Comparison of ENCODE assay signal across 1 cellular context in the genomic region with DNA sequence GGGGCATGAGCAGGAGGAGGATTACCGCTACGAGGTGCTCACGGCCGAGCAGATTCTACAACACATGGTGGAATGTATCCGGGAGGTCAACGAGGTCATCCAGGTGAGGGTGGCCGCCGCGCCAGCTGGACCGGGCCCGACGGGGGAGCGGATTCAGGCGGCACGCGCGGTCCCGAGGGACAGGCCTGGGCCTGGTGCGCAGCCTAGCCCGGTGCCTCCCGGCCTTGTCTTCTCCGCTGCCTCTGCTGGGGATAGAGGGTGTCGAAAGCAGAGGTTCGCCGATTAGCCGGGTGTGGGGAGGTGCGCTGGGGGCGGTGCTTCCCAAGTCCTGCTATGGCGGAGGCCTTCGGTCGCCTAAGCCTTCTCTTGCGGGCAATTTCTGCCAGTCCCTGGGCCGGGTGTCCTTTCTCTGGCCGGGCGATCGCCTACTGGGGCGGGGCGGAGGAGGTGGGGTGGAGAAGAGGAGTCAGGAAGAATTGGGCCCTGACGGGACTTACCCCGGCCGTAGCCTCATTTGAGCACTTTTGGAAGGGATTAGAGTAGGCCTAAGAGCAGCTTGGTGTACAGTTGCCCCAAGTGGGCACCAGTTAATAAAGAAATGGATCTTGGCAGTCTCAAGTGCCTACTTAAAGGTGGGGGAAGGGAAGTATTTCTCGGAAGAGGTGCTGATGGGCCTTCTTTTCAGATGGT.
A peak's percentile ranks its signal among the peaks of the same experiment; 100 is the strongest.
TF ChIP-seq lines count a peak whose summit lies in the region.

No MANE protein-coding gene starts in this region.

TF ChIP-seq in HepG2, 621 proteins besides CTCF, POLR2A, EP300 and RAD21 (continued from another document and continues in another):
- TF ChIP-seq, protein P1, sequence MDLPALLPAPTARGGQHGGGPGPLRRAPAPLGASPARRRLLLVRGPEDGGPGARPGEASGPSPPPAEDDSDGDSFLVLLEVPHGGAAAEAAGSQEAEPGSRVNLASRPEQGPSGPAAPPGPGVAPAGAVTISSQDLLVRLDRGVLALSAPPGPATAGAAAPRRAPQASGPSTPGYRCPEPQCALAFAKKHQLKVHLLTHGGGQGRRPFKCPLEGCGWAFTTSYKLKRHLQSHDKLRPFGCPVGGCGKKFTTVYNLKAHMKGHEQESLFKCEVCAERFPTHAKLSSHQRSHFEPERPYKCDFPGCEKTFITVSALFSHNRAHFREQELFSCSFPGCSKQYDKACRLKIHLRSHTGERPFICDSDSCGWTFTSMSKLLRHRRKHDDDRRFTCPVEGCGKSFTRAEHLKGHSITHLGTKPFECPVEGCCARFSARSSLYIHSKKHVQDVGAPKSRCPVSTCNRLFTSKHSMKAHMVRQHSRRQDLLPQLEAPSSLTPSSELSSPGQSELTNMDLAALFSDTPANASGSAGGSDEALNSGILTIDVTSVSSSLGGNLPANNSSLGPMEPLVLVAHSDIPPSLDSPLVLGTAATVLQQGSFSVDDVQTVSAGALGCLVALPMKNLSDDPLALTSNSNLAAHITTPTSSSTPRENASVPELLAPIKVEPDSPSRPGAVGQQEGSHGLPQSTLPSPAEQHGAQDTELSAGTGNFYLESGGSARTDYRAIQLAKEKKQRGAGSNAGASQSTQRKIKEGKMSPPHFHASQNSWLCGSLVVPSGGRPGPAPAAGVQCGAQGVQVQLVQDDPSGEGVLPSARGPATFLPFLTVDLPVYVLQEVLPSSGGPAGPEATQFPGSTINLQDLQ (CRISPR knock-in tag; IDR thresholded peaks at IDR 0.05), result peak; percentile 80
- TF ChIP-seq, protein P2, sequence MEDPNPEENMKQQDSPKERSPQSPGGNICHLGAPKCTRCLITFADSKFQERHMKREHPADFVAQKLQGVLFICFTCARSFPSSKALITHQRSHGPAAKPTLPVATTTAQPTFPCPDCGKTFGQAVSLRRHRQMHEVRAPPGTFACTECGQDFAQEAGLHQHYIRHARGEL (CRISPR knock-in tag; IDR thresholded peaks at IDR 0.05), result no peak
- peak; percentile 70; the same call in 1 of the 2 replicates for TF ChIP-seq ESRRA (CRISPR knock-in tag; IDR thresholded peaks at IDR 0.05; ENCODE audit: low read depth)
- TF ChIP-seq TRIM22 (IDR thresholded peaks at IDR 0.05), result no peak
- TF ChIP-seq NR2C2 (CRISPR knock-in tag; IDR thresholded peaks at IDR 0.05; ENCODE audit: borderline replicate concordance), result peak; percentile 59; the same call in 1 of the 2 replicates
- TF ChIP-seq, protein P3, sequence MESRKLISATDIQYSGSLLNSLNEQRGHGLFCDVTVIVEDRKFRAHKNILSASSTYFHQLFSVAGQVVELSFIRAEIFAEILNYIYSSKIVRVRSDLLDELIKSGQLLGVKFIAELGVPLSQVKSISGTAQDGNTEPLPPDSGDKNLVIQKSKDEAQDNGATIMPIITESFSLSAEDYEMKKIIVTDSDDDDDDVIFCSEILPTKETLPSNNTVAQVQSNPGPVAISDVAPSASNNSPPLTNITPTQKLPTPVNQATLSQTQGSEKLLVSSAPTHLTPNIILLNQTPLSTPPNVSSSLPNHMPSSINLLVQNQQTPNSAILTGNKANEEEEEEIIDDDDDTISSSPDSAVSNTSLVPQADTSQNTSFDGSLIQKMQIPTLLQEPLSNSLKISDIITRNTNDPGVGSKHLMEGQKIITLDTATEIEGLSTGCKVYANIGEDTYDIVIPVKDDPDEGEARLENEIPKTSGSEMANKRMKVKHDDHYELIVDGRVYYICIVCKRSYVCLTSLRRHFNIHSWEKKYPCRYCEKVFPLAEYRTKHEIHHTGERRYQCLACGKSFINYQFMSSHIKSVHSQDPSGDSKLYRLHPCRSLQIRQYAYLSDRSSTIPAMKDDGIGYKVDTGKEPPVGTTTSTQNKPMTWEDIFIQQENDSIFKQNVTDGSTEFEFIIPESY (CRISPR knock-in tag; IDR thresholded peaks at IDR 0.05), result no peak
- TF ChIP-seq ZNF737 (CRISPR knock-in tag; IDR thresholded peaks at IDR 0.05; ENCODE audit: borderline replicate concordance), result peak; percentile 95; the same call in 1 of the 2 replicates
- TF ChIP-seq AGO1 (IDR thresholded peaks at IDR 0.05; ENCODE audit: low read depth, low read length, poor library complexity, severe bottlenecking), result peak; percentile 36
- peak; percentile 83 for TF ChIP-seq DR1 (CRISPR knock-in tag; IDR thresholded peaks at IDR 0.05)
- peak; percentile 74; the same call in 1 of the 2 replicates for TF ChIP-seq MYC (CRISPR knock-in tag; IDR thresholded peaks at IDR 0.05; ENCODE audit: borderline replicate concordance)
- TF ChIP-seq, protein P4, sequence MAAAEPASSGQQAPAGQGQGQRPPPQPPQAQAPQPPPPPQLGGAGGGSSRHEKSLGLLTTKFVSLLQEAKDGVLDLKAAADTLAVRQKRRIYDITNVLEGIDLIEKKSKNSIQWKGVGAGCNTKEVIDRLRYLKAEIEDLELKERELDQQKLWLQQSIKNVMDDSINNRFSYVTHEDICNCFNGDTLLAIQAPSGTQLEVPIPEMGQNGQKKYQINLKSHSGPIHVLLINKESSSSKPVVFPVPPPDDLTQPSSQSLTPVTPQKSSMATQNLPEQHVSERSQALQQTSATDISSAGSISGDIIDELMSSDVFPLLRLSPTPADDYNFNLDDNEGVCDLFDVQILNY (CRISPR knock-in tag; conservative IDR thresholded peaks at IDR 0.05), result no peak
- peak; percentile 43; the same call in 1 of the 2 replicates for TF ChIP-seq ZSCAN29 (CRISPR knock-in tag; conservative IDR thresholded peaks at IDR 0.05)
- peak; percentile 36; the same call in 1 of the 2 replicates for TF ChIP-seq TBX2 (CRISPR knock-in tag; IDR thresholded peaks at IDR 0.05; ENCODE audit: borderline replicate concordance)
- TF ChIP-seq NR2F6 (IDR thresholded peaks at IDR 0.05), result 0 out of 2 replicates have a peak, but pooled peaks have one; percentile 13
- peak; percentile 74 for TF ChIP-seq NR2F6 (CRISPR knock-in tag; IDR thresholded peaks at IDR 0.05)
- peak; percentile 65; the same call in 1 of the 2 replicates for TF ChIP-seq KDM2A (CRISPR knock-in tag; IDR thresholded peaks at IDR 0.05; ENCODE audit: borderline replicate concordance, low read depth)
- no peak for TF ChIP-seq THAP11 (CRISPR knock-in tag; IDR thresholded peaks at IDR 0.05)
- peak; percentile 24; the same call in 1 of the 2 replicates for TF ChIP-seq SALL1 (CRISPR knock-in tag; IDR thresholded peaks at IDR 0.05)
- TF ChIP-seq GATAD1 (CRISPR knock-in tag; IDR thresholded peaks at IDR 0.05), result peak; percentile 53; the same call in 1 of the 2 replicates
- no peak for TF ChIP-seq BRCA1 (CRISPR knock-in tag; IDR thresholded peaks at IDR 0.05)
- TF ChIP-seq KDM5B (CRISPR knock-in tag; IDR thresholded peaks at IDR 0.05; ENCODE audit: borderline replicate concordance), result no peak
- peak; percentile 77; the same call in 1 of the 2 replicates for TF ChIP-seq ZNF761 (CRISPR knock-in tag; conservative IDR thresholded peaks at IDR 0.05)
- peak; percentile 36; the same call in 1 of the 2 replicates for TF ChIP-seq YEATS4 (CRISPR knock-in tag; IDR thresholded peaks at IDR 0.05; ENCODE audit: borderline replicate concordance)
- TF ChIP-seq ZNF747 (CRISPR knock-in tag; IDR thresholded peaks at IDR 0.05; ENCODE audit: borderline replicate concordance), result no peak
- TF ChIP-seq, protein P5, sequence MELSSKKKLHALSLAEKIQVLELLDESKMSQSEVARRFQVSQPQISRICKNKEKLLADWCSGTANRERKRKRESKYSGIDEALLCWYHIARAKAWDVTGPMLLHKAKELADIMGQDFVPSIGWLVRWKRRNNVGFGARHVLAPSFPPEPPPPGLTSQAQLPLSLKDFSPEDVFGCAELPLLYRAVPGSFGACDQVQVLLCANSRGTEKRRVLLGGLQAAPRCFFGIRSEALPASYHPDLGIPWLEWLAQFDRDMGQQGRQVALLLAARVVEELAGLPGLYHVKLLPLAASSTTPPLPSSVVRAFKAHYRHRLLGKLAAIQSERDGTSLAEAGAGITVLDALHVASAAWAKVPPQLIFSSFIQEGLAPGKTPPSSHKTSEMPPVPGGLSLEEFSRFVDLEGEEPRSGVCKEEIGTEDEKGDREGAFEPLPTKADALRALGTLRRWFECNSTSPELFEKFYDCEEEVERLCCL (CRISPR knock-in tag; IDR thresholded peaks at IDR 0.05; ENCODE audit: borderline replicate concordance), result no peak
- TF ChIP-seq, protein P6, sequence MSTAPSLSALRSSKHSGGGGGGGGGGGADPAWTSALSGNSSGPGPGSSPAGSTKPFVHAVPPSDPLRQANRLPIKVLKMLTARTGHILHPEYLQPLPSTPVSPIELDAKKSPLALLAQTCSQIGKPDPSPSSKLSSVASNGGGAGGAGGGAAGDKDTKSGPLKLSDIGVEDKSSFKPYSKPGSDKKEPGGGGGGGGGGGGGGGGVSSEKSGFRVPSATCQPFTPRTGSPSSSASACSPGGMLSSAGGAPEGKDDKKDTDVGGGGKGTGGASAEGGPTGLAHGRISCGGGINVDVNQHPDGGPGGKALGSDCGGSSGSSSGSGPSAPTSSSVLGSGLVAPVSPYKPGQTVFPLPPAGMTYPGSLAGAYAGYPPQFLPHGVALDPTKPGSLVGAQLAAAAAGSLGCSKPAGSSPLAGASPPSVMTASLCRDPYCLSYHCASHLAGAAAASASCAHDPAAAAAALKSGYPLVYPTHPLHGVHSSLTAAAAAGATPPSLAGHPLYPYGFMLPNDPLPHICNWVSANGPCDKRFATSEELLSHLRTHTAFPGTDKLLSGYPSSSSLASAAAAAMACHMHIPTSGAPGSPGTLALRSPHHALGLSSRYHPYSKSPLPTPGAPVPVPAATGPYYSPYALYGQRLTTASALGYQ (CRISPR knock-in tag; IDR thresholded peaks at IDR 0.05), result 0 out of 2 replicates have a peak, but pooled peaks have one; percentile 36
- no peak for TF ChIP-seq ZNF543 (CRISPR knock-in tag; IDR thresholded peaks at IDR 0.05)
- peak; percentile 30; the same call in 1 of the 2 replicates for TF ChIP-seq SP2 (CRISPR knock-in tag; IDR thresholded peaks at IDR 0.05)
- TF ChIP-seq ZNF160 (CRISPR knock-in tag; IDR thresholded peaks at IDR 0.05), result no peak
- TF ChIP-seq ZNF484 (CRISPR knock-in tag; IDR thresholded peaks at IDR 0.05; ENCODE audit: borderline replicate concordance, low read depth), result no peak
- no peak for TF ChIP-seq ZNF775 (CRISPR knock-in tag; IDR thresholded peaks at IDR 0.05; ENCODE audit: borderline replicate concordance)
- TF ChIP-seq ZNF274 (CRISPR knock-in tag; IDR thresholded peaks at IDR 0.05), result peak; percentile 90; the same call in 1 of the 2 replicates
- TF ChIP-seq NR2F1 (CRISPR knock-in tag; IDR thresholded peaks at IDR 0.05), result peak; percentile 26 to 65; a peak in 2 of 4 replicates
- TF ChIP-seq PHF8 (CRISPR knock-in tag; IDR thresholded peaks at IDR 0.05), result peak; percentile 84
- no peak; the same call in 1 of the 2 replicates for TF ChIP-seq BRD4 (CRISPR knock-in tag; IDR thresholded peaks at IDR 0.05)
- TF ChIP-seq ZNF768 (CRISPR knock-in tag; IDR thresholded peaks at IDR 0.05), result peak; percentile 30; the same call in 1 of the 2 replicates
- TF ChIP-seq ZBTB37 (CRISPR knock-in tag; IDR thresholded peaks at IDR 0.05), result no peak
- no peak for TF ChIP-seq SP1 (IDR thresholded peaks at IDR 0.05)
- no peak for TF ChIP-seq SP1 (CRISPR knock-in tag; IDR thresholded peaks at IDR 0.05)
- TF ChIP-seq, protein P7, sequence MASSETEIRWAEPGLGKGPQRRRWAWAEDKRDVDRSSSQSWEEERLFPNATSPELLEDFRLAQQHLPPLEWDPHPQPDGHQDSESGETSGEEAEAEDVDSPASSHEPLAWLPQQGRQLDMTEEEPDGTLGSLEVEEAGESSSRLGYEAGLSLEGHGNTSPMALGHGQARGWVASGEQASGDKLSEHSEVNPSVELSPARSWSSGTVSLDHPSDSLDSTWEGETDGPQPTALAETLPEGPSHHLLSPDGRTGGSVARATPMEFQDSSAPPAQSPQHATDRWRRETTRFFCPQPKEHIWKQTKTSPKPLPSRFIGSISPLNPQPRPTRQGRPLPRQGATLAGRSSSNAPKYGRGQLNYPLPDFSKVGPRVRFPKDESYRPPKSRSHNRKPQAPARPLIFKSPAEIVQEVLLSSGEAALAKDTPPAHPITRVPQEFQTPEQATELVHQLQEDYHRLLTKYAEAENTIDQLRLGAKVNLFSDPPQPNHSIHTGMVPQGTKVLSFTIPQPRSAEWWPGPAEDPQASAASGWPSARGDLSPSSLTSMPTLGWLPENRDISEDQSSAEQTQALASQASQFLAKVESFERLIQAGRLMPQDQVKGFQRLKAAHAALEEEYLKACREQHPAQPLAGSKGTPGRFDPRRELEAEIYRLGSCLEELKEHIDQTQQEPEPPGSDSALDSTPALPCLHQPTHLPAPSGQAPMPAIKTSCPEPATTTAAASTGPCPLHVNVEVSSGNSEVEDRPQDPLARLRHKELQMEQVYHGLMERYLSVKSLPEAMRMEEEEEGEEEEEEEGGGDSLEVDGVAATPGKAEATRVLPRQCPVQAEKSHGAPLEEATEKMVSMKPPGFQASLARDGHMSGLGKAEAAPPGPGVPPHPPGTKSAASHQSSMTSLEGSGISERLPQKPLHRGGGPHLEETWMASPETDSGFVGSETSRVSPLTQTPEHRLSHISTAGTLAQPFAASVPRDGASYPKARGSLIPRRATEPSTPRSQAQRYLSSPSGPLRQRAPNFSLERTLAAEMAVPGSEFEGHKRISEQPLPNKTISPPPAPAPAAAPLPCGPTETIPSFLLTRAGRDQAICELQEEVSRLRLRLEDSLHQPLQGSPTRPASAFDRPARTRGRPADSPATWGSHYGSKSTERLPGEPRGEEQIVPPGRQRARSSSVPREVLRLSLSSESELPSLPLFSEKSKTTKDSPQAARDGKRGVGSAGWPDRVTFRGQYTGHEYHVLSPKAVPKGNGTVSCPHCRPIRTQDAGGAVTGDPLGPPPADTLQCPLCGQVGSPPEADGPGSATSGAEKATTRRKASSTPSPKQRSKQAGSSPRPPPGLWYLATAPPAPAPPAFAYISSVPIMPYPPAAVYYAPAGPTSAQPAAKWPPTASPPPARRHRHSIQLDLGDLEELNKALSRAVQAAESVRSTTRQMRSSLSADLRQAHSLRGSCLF (CRISPR knock-in tag; IDR thresholded peaks at IDR 0.05; ENCODE audit: borderline replicate concordance), result no peak
- TF ChIP-seq ZNF605 (CRISPR knock-in tag; IDR thresholded peaks at IDR 0.05), result peak; percentile 71; the same call in 1 of the 2 replicates
